ENCODE assay signal across 8 cellular contexts in genomic region chr1:36133484-36133883, GRCh38. TPM values are rescaled to one million over a fixed set of nuclear protein-coding genes. Genes with fewer than 3 reads are reported as not detected.
DNase-seq lines count a peak whose midpoint lies in the region; ATAC-seq and TF ChIP-seq lines count a peak whose summit lies in the region.
"Had no signal": no experiment of that assay in that cellular context is flagged by ENCODE, and none has a peak within 500 bp of the region (broad histone marks: within the 10 kb centered on the region; RNA-seq: fewer than 3 reads in every experiment).

No MANE protein-coding gene starts in this region.

- H3K27me3 ChIP-seq in stomach smooth muscle (ENCODE audit: control insufficient read depth in 1 of 2, insufficient read depth in 2 of 2, low read length in 2 of 2) = no peaks in the 10 kb centered on the region
- H3K27me3 ChIP-seq: cardiac muscle cell had no signal

- ATAC-seq in GM18868 (IDR thresholded peaks at IDR 0.05; ENCODE audit: unreplicated experiment) (no peak), GM18858 (IDR thresholded peaks at IDR 0.05; ENCODE audit: unreplicated experiment) (no peak)

- no peak overlapping the region for H3K9ac ChIP-seq in stomach smooth muscle (ENCODE audit: low read length in 2 of 2)

- in situ Hi-C loops in SK-MEL-5 (cut with HindIII; ENCODE audit: low pct_unique_long_range_greater_than_20kb, low sequenced_read_pairs) = no loop called here

- H3K36me3 ChIP-seq in stomach smooth muscle (ENCODE audit: control insufficient read depth in 2 of 2, insufficient read depth in 2 of 2, low read length in 2 of 2) = peaks cover 13 to 15% of the 10 kb centered on the region in 2 donors

- no peaks in the 10 kb centered on the region for H3K9me3 ChIP-seq in stomach smooth muscle (ENCODE audit: control insufficient read depth in 2 of 2, low read length in 2 of 2)

- H3K27ac ChIP-seq in stomach smooth muscle (ENCODE audit: low read length) (peak overlapping the region; percentile 53), caudate nucleus (ENCODE audit: low read depth, low read length) (no peak overlapping the region)
- H3K27ac ChIP-seq: cardiac muscle cell had no signal

- H3K4me3 ChIP-seq in HFF-Myc (replicated peaks; ENCODE audit: low read depth, low read length) (no peak overlapping the region), stomach smooth muscle (ENCODE audit: low read length in 2 of 2) (no peak overlapping the region)
- H3K4me3 ChIP-seq: cardiac muscle cell had no signal

- DNase-seq in HFF-Myc (ENCODE audit: extremely low read depth, low read depth) (peak; percentile 95), SK-MEL-5 (ENCODE audit: low read depth, low spot score) (peak; percentile 52), fibroblast of the conjunctiva (ENCODE audit: low read depth) (peak; percentile 93), caudate nucleus (lab: John Stamatoyannopoulos, UW) (no peak)

- H3K4me1 ChIP-seq in stomach smooth muscle (ENCODE audit: control insufficient read depth, insufficient read depth, low read length) = peaks cover 32% of the 10 kb centered on the region

- no peak for TF ChIP-seq CTCF in HFF-Myc (IDR thresholded peaks at IDR 0.05; ENCODE audit: low read depth, low read length, missing control alignments)

RNA-seq across cellular contexts. Expression of gene COL8A2, which starts 8.5 kb away (rescaled TPM):
- 0.11 TPM in 1 of 2 replicates, not detected in the other for total RNA-seq in SK-MEL-5 (2014; rRNA removed; shearing (Covaris generic))
- 0.06 and 0.22 TPM in 2 replicates for polyA plus RNA-seq in SK-MEL-5 (2015; cell fraction: cytosol; rRNA removed)
- polyA plus RNA-seq in SK-MEL-5 (2015; cell fraction: nucleus; rRNA removed) = 0.35 TPM in 1 of 2 replicates, not detected in the other

RNA-seq across cellular contexts. Expression of gene TRAPPC3, which starts 15.8 kb away (rescaled TPM):
- total RNA-seq in SK-MEL-5 (2014; rRNA removed; shearing (Covaris generic)) = 84.9 and 89.6 TPM in 2 replicates
- polyA plus RNA-seq in SK-MEL-5 (2015; cell fraction: cytosol; rRNA removed) = 69.2 and 104 TPM in 2 replicates
- polyA plus RNA-seq in SK-MEL-5 (2015; cell fraction: nucleus; rRNA removed) = 50.3 and 56.6 TPM in 2 replicates

RNA-seq across cellular contexts. Expression of gene MAP7D1, which starts 22.5 kb away (rescaled TPM):
- total RNA-seq in SK-MEL-5 (2014; rRNA removed; shearing (Covaris generic)) = 43.2 and 45.8 TPM in 2 replicates
- polyA plus RNA-seq in SK-MEL-5 (2015; cell fraction: cytosol; rRNA removed) = 90.0 and 109 TPM in 2 replicates
- 52.1 and 68.9 TPM in 2 replicates for polyA plus RNA-seq in SK-MEL-5 (2015; cell fraction: nucleus; rRNA removed)

RNA-seq across cellular contexts. Expression of gene ADPRS, which starts 44.8 kb away (rescaled TPM):
- 26.8 and 28.9 TPM in 2 replicates for total RNA-seq in SK-MEL-5 (2014; rRNA removed; shearing (Covaris generic))
- 24.9 and 25.5 TPM in 2 replicates for polyA plus RNA-seq in SK-MEL-5 (2015; cell fraction: cytosol; rRNA removed)
- polyA plus RNA-seq in SK-MEL-5 (2015; cell fraction: nucleus; rRNA removed) = 6.0 and 12.7 TPM in 2 replicates

RNA-seq across cellular contexts. Expression of gene TEKT2, which starts 49.6 kb away (rescaled TPM):
- total RNA-seq in SK-MEL-5 (2014; rRNA removed; shearing (Covaris generic)) = not detected in 2 replicates
- polyA plus RNA-seq in SK-MEL-5 (2015; cell fraction: cytosol; rRNA removed) = not detected in 2 replicates
- not detected in 2 replicates for polyA plus RNA-seq in SK-MEL-5 (2015; cell fraction: nucleus; rRNA removed)

Comparison
In these comparisons a context has a peak if more than half of its experiments do, and no peak if none do; other contexts are left out.
1. DNase-seq: peak in HFF-Myc (single experiment), SK-MEL-5 (single experiment) and fibroblast of the conjunctiva (single experiment); none in caudate nucleus (0 of 61).